In the genomic region with DNA sequence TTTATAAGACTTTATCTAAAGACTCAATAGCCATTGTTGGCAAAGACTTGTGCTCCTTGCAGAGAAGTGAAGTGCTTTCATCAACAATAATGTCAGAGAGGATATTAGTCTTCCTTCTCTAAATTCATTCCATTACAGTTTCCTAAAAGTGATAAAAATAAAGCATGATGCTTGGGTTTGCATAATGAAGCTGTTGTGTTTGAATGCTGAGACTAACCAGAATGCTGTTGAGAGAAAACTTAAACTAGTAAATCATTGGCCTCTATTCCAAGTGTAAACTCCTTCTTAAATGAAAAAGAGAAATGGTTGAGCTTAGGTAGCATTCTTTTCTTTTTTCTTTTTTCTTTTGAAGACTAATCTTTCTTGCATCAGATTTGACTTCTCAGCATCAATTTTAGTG, we compare ENCODE assay signal across 33 cellular contexts.
DNase-seq lines count a peak whose midpoint lies in the region; FAIRE-seq and TF ChIP-seq lines count a peak whose summit lies in the region.
"Had no signal": no experiment of that assay in that cellular context is flagged by ENCODE, and none has a peak within 500 bp of the region (broad histone marks: within the 10 kb centered on the region; RNA-seq: fewer than 3 reads in every experiment).

No MANE protein-coding gene starts in this region.

- H3K9me1 ChIP-seq in keratinocyte (ENCODE audit: control insufficient read depth, extremely low read depth, insufficient read depth, low read length): no peaks in the 10 kb centered on the region

- H2AK5ac ChIP-seq in neuronal stem cell (ENCODE audit: low read depth, low read length): no peak overlapping the region

- H3K14ac ChIP-seq in neuronal stem cell (ENCODE audit: low read length): no peak overlapping the region

- H2AFZ ChIP-seq in keratinocyte (ENCODE audit: control insufficient read depth, low read length) (no peak overlapping the region), neuronal stem cell (ENCODE audit: low read length) (peak overlapping the region; percentile 35)

- H4K8ac ChIP-seq in neuronal stem cell (ENCODE audit: low read depth, low read length): no peak overlapping the region

- H3K4me2 ChIP-seq in keratinocyte (ENCODE audit: control insufficient read depth, extremely low read depth, insufficient read depth, low read depth, low read length): no peak overlapping the region
- no peak overlapping the region for H3K4me2 ChIP-seq in neuronal stem cell (ENCODE audit: insufficient read depth, low read length, poor library complexity, severe bottlenecking)
- H3K4me2 ChIP-seq: A549, BLaER1 had no signal

- H3K4me3 ChIP-seq in fibroblast of villous mesenchyme (ENCODE audit: low read depth, low read length): no peak overlapping the region
- H3K4me3 ChIP-seq in keratinocyte (ENCODE audit: control insufficient read depth in 2 of 3, extremely low read depth in 1 of 3, insufficient read depth in 2 of 3, low read depth in 1 of 3, low read length in 3 of 3): no peak overlapping the region
- H3K4me3 ChIP-seq in neuronal stem cell (ENCODE audit: low read length in 2 of 2): no peak overlapping the region
- no peak overlapping the region for H3K4me3 ChIP-seq in MG63
- H3K4me3 ChIP-seq: A549; BLaER1; BLaER1 treated with 17β-estradiol and CSF1 and Interleukin-3, amounts not matched to agents 10 nM and 100 nM had no signal

- no peak overlapping the region for H2BK15ac ChIP-seq in neuronal stem cell (ENCODE audit: low read length)

- no peak overlapping the region for H3K23ac ChIP-seq in neuronal stem cell (ENCODE audit: low read depth, low read length, poor library complexity)

- peak; percentile 53 for FAIRE-seq in keratinocyte (lab: Jason Lieb, UNC)
- FAIRE-seq: A204.1, A549, D721Med had no signal

- peak; percentile 33 for DNase-seq in fibroblast of villous mesenchyme (ENCODE audit: low read depth)
- no peak for DNase-seq in keratinocyte (ENCODE audit: low read depth, low spot score)
- no peak for DNase-seq in neuronal stem cell (ENCODE audit: low spot score)
- no peak for DNase-seq in MG63
- DNase-seq in T1000 (lab: John Stamatoyannopoulos, UW): no peak
- DNase-seq in GM13977 (ENCODE audit: low spot score): no peak
- DNase-seq: 8988T; ACHN; AML-193; BE2C; C1 segment of cervical spinal cord; Caco-2; Calu3; CD4-positive, alpha-beta memory T cell; CD4-positive, alpha-beta T cell; CD4-positive, CD25-positive, alpha-beta regulatory T cell; CD8-positive, alpha-beta memory T cell; CD8-positive, alpha-beta T cell; COR-L47; DMS 273 treated with DMSO at 0.1 percent for 48 hours; DMS153; DMS53; DMS79; DMS79 treated with DMSO at 0.1 percent for 48 hours; DND-41; EL had no signal

- no peaks in the 10 kb centered on the region for H3K79me2 ChIP-seq in keratinocyte (ENCODE audit: control insufficient read depth, insufficient read depth, low read length)

- H3K36me3 ChIP-seq in keratinocyte (ENCODE audit: control insufficient read depth in 2 of 2, extremely low read depth in 1 of 2, insufficient read depth in 2 of 2, low read length in 2 of 2) (no peaks in the 10 kb centered on the region), neuronal stem cell (replicated peaks in 1 of 2; ENCODE audit: control insufficient read depth in 2 of 2, insufficient read depth in 2 of 2, low read length in 2 of 2) (no peaks in the 10 kb centered on the region), MG63 (no peaks in the 10 kb centered on the region)
- H3K36me3 ChIP-seq: BE2C; BLaER1; BLaER1 treated with 17β-estradiol and CSF1 and Interleukin-3, amounts not matched to agents 10 nM and 100 nM had no signal

- no peak overlapping the region for H3K18ac ChIP-seq in neuronal stem cell (ENCODE audit: low read length)

- in situ Hi-C loops in GM13977 (cut with MboI; ENCODE audit: low pct_unique_long_range_greater_than_20kb, low sequenced_read_pairs, unreplicated experiment): no loop called here

- H2BK120ac ChIP-seq in neuronal stem cell (ENCODE audit: low read depth, low read length): no peak overlapping the region

- no peaks in the 10 kb centered on the region for H3K27me3 ChIP-seq in keratinocyte (ENCODE audit: control insufficient read depth, extremely low read depth, insufficient read depth, low read length)
- no peaks in the 10 kb centered on the region for H3K27me3 ChIP-seq in neuronal stem cell (ENCODE audit: control insufficient read depth in 3 of 3, insufficient read depth in 3 of 3, low read depth in 1 of 3, low read length in 3 of 3)
- no peaks in the 10 kb centered on the region for H3K27me3 ChIP-seq in MG63
- H3K27me3 ChIP-seq: BE2C; BLaER1; BLaER1 treated with 17β-estradiol and CSF1 and Interleukin-3, amounts not matched to agents 10 nM and 100 nM had no signal

- dilution Hi-C loops in keratinocyte (cut with MboI; ENCODE audit: extremely low pct_ligation_motif_present, low sequenced_read_pairs): no loop called here

- TF ChIP-seq CTCF in fibroblast of villous mesenchyme (IDR thresholded peaks at IDR 0.05; ENCODE audit: insufficient read depth, low read depth, low read length) (no peak), keratinocyte (optimal IDR thresholded peaks at IDR 0.05 in 1 of 3, IDR thresholded peaks at IDR 0.05 in 1 of 3, conservative IDR thresholded peaks at IDR 0.05 in 1 of 3; ENCODE audit: extremely low read depth in 1 of 3, insufficient read depth in 2 of 3, low read length in 3 of 3) (no peak), GM13977 (IDR thresholded peaks at IDR 0.05; ENCODE audit: extremely low read depth, insufficient read depth, missing control alignments) (no peak)

- H3K4me1 ChIP-seq in keratinocyte (ENCODE audit: control insufficient read depth, extremely low read depth, insufficient read depth, low read length) (peaks cover 24% of the 10 kb centered on the region), neuronal stem cell (ENCODE audit: control insufficient read depth in 2 of 2, insufficient read depth in 1 of 2, low read depth in 1 of 2, low read length in 2 of 2) (peaks cover 0 to 3% of the 10 kb centered on the region in 2 donors)
- H3K4me1 ChIP-seq: A549, BE2C, BLaER1, Caco-2 had no signal

- no peaks in the 10 kb centered on the region for H3K79me1 ChIP-seq in neuronal stem cell (ENCODE audit: low read depth, low read length)

- H2BK12ac ChIP-seq in neuronal stem cell (ENCODE audit: low read length): no peak overlapping the region

- no peak overlapping the region for H2BK5ac ChIP-seq in neuronal stem cell (ENCODE audit: low read length)

- H3K4ac ChIP-seq in neuronal stem cell (ENCODE audit: low read length): no peak overlapping the region

- H3K9me3 ChIP-seq in keratinocyte (ENCODE audit: control insufficient read depth, low read depth, low read length): no peaks in the 10 kb centered on the region
- H3K9me3 ChIP-seq in neuronal stem cell (replicated peaks in 1 of 2; ENCODE audit: control insufficient read depth in 2 of 2, insufficient read depth in 1 of 2, low read depth in 1 of 2, low read length in 2 of 2): no peaks in the 10 kb centered on the region
- H3K9me3 ChIP-seq in MG63: peaks cover 2% of the 10 kb centered on the region; the same call in 1 of the 2 replicates
- H3K9me3 ChIP-seq: A549, BE2C, BLaER1, Caco-2 had no signal

- H3K27ac ChIP-seq in keratinocyte (ENCODE audit: control insufficient read depth, insufficient read depth, low read length) (no peak overlapping the region), neuronal stem cell (replicated peaks; ENCODE audit: low read length) (no peak overlapping the region)
- H3K27ac ChIP-seq: 22Rv1; A549; BLaER1; BLaER1 treated with 17β-estradiol and CSF1 and Interleukin-3, amounts not matched to agents 10 nM and 100 nM; C4-2B had no signal

- H3K9ac ChIP-seq in keratinocyte (ENCODE audit: control insufficient read depth, extremely low read depth, insufficient read depth, low read length) (no peak overlapping the region), neuronal stem cell (ENCODE audit: low read depth, low read length, poor library complexity) (no peak overlapping the region)
- H3K9ac ChIP-seq: BLaER1; BLaER1 treated with 17β-estradiol and CSF1 and Interleukin-3, amounts not matched to agents 10 nM and 100 nM had no signal

- H4K20me1 ChIP-seq in keratinocyte (ENCODE audit: control insufficient read depth, extremely low read depth, insufficient read depth, low read length): no peaks in the 10 kb centered on the region
- H4K20me1 ChIP-seq: BLaER1; BLaER1 treated with 17β-estradiol and CSF1 and Interleukin-3, amounts not matched to agents 10 nM and 100 nM had no signal

- no peak overlapping the region for H4K91ac ChIP-seq in neuronal stem cell (ENCODE audit: low read depth, low read length, poor library complexity)
